Comparison of ENCODE assay signal across 8 cellular contexts in genomic region chrX:11757729-11758399, GRCh38.
DNase-seq lines count a peak whose midpoint lies in the region; ATAC-seq and TF ChIP-seq lines count a peak whose summit lies in the region.

A gene with protein sequence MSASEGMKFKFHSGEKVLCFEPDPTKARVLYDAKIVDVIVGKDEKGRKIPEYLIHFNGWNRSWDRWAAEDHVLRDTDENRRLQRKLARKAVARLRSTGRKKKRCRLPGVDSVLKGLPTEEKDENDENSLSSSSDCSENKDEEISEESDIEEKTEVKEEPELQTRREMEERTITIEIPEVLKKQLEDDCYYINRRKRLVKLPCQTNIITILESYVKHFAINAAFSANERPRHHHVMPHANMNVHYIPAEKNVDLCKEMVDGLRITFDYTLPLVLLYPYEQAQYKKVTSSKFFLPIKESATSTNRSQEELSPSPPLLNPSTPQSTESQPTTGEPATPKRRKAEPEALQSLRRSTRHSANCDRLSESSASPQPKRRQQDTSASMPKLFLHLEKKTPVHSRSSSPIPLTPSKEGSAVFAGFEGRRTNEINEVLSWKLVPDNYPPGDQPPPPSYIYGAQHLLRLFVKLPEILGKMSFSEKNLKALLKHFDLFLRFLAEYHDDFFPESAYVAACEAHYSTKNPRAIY (plus strand): TSS chrX:11758237. CDS start chrX:11758264, 27 bp downstream.

- peak; percentile 33 for ATAC-seq in HG02885 (IDR thresholded peaks at IDR 0.05; ENCODE audit: poor library complexity, unreplicated experiment)

- no peak for TF ChIP-seq CTCF in GM13977 (IDR thresholded peaks at IDR 0.05; ENCODE audit: extremely low read depth, insufficient read depth, missing control alignments)

- H3K4me3 ChIP-seq in ACC112 (ENCODE audit: low read depth, low read length) (peak within 1 kb of the TSS; percentile 99), muscle layer of duodenum (ENCODE audit: low read depth in 1 of 2, low read length in 2 of 2) (peak within 1 kb of the TSS; percentile 75 to 87)

- DNase-seq in GM13977 (ENCODE audit: low spot score) = peak; percentile 82
- DNase-seq in NCI-H69 (lab: John Stamatoyannopoulos, UW) = peak; percentile 81
- DNase-seq in activated T-helper 1 cell treated with anti-CD3 and anti-CD28 coated beads, Interleukin-2, amount 50 U/mL, for 16 hours (ENCODE audit: low read depth in 1 of 2, low spot score in 1 of 2) = peak; percentile 9 to 46
- DNase-seq in fibroblast of gingiva (ENCODE audit: low read depth) = peak; percentile 73
- DNase-seq in substantia nigra (lab: John Stamatoyannopoulos, UW) = peak in 46 of 49 donors; percentile 10 to 79 (median 47)

- H2AFZ ChIP-seq in ACC112 (ENCODE audit: low read length, unreplicated experiment) = peak within 1 kb of the TSS; percentile 96

- H3K27me3 ChIP-seq in ACC112 (ENCODE audit: insufficient read depth, low read length) = peaks cover 4% of the 10 kb centered on the region; the same call in 1 of the 2 replicates
- no peaks in the 10 kb centered on the region for H3K27me3 ChIP-seq in muscle layer of duodenum (ENCODE audit: low read depth, low read length)

- peaks cover 14% of the 10 kb centered on the region for H3K79me2 ChIP-seq in ACC112 (ENCODE audit: control insufficient read depth, insufficient read depth, low read length, unreplicated experiment)

- H3K4me1 ChIP-seq in ACC112 (ENCODE audit: control insufficient read depth, insufficient read depth, low read length, unreplicated experiment) = peaks cover 21% of the 10 kb centered on the region
- H3K4me1 ChIP-seq in muscle layer of duodenum (ENCODE audit: control insufficient read depth in 1 of 2, insufficient read depth in 2 of 2, low read length in 2 of 2) = peaks cover 0 to 10% of the 10 kb centered on the region in 2 donors

- H3K36me3 ChIP-seq in ACC112 (ENCODE audit: insufficient read depth, low read length) (peaks cover 19% of the 10 kb centered on the region), muscle layer of duodenum (ENCODE audit: control insufficient read depth in 1 of 2, insufficient read depth in 2 of 2, low read length in 2 of 2) (peaks cover 0 to 10% of the 10 kb centered on the region in 2 donors)

- in situ Hi-C loops in GM13977 (cut with MboI; ENCODE audit: low pct_unique_long_range_greater_than_20kb, low sequenced_read_pairs, unreplicated experiment) = loop anchor here (25.0 kb wide), 1 partner anchor 621 kb away; no protein-coding TSS in a partner anchor

- peak within 1 kb of the TSS; percentile 86 for H3K27ac ChIP-seq in ACC112 (ENCODE audit: low read depth, low read length)
- H3K27ac ChIP-seq in muscle layer of duodenum (ENCODE audit: low read length) = peak within 1 kb of the TSS; percentile 91
- peak within 1 kb of the TSS; percentile 80 for H3K27ac ChIP-seq in substantia nigra (ENCODE audit: low read depth, low read length, poor library complexity, severe bottlenecking)

- no peaks in the 10 kb centered on the region for H3K9me3 ChIP-seq in muscle layer of duodenum (ENCODE audit: control insufficient read depth in 1 of 2, low read length in 2 of 2)

Comparison
In these comparisons a context has a peak if more than half of its experiments do, and no peak if none do; other contexts are left out.
1. Peak in every context shown above with its lines: DNase-seq, ATAC-seq, H3K4me3 ChIP-seq and H3K27ac ChIP-seq.
2. DNase-seq: peak in every context shown above with its lines; median percentile 82 in GM13977; 81 in NCI-H69; 73 in fibroblast of gingiva; 47 in substantia nigra; 28 in activated T-helper 1 cell treated with anti-CD3 and anti-CD28 coated beads, Interleukin-2, amount 50 U/mL, for 16 hours.